29 cellular contexts compared by ENCODE assay signal in the genomic region with DNA sequence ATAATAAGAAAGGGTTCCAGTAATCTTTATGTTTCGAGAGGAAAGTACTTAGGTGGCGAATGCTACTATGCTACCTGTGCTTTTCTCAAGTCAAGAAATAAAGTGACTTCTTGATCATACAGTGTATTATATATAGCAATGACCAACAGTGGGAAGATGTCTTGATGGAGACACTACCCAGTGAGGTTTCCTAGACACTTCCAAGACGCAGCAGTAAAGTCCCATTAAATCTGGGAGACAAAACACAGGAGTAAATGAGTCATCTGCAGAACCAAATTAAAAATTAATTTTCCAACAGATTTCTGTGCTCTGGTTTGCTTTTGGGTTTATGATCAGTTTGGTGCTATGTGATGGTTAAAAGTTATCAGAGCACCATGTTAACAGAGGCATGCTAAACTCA.
"Had no signal": no experiment of that assay in that cellular context is flagged by ENCODE, and none has a peak within 500 bp of the region (broad histone marks: within the 10 kb centered on the region; RNA-seq: fewer than 3 reads in every experiment).

No MANE protein-coding gene starts in this region.

- H3K4me1 ChIP-seq: stomach, suprapubic skin, testis, thyroid gland, tibial artery, upper lobe of right lung, uterus, vagina had no signal

- DNase-seq: stimulated activated CD4-positive, alpha-beta T cell treated with anti-CD3 and anti-CD28 coated beads, Interleukin-2, amount 100 ng/mL, for 48 hours; stimulated activated CD4-positive, alpha-beta T cell treated with anti-CD3 and anti-CD28 coated beads, Interleukin-4, amount 100 ng/mL, for 1 hour; stimulated activated CD4-positive, alpha-beta T cell treated with anti-CD3 and anti-CD28 coated beads, Interleukin-4, amount 100 ng/mL, for 24 hours; stimulated activated CD4-positive, alpha-beta T cell treated with anti-CD3 and anti-CD28 coated beads, Interleukin-4, amount 100 ng/mL, for 4 hours; stimulated activated CD8-positive, alpha-beta memory T cell treated with anti-CD3 and anti-CD28 coated beads, Interleukin-4, amount 100 ng/mL, for 48 hours; stimulated activated naive B cell treated with anti-CD40 and anti-IgM and Interleukin-4, amounts not matched to agents 10 μg/mL and 1 μg/mL and 100 μg/mL, for 72 hours; stimulated activated naive CD4-positive, alpha-beta T cell; stimulated activated naive CD4-positive, alpha-beta T cell treated with Interleukin-2 at 50 U/mL for 16 hours; stimulated activated naive CD8-positive, alpha-beta T cell treated with anti-CD3 and anti-CD28 coated beads, Interleukin-15, amount 100 ng/mL, for 72 hours; stimulated activated naive CD8-positive, alpha-beta T cell treated with anti-CD3 and anti-CD28 coated beads, Interleukin-15, Interleukin-2, amounts not matched to agents 100 U/mL and 50 U/mL, for 24 hours; stomach; substantia nigra; testis; thyroid gland; tibial artery; transverse colon; trophoblast cell; upper lobe of left lung; upper lobe of right lung; uterus had no signal

- H3K27me3 Mint-ChIP-seq: stimulated activated memory B cell treated with anti-CD40 and anti-IgM and Interleukin-4, amounts not matched to agents 10 μg/mL and 1 μg/mL and 100 μg/mL, for 72 hours; stimulated activated naive B cell treated with anti-CD40 and anti-IgM and Interleukin-4, amounts not matched to agents 10 μg/mL and 1 μg/mL and 100 μg/mL, for 72 hours; stimulated activated naive CD8-positive, alpha-beta T cell treated with anti-CD3 and anti-CD28 coated beads, Interleukin-15, amount 100 ng/mL, for 72 hours; type B pancreatic cell had no signal

- FAIRE-seq: urothelium cell line had no signal

- H3K27me3 ChIP-seq: stomach, suprapubic skin, testis, thyroid gland, tibial artery, tibial nerve, transverse colon, upper lobe of left lung, upper lobe of right lung, uterus, vagina had no signal

- H3K9me3 ChIP-seq: stomach, suprapubic skin, testis, thoracic aorta, thyroid gland, tibial artery, tibial nerve, transverse colon, upper lobe of left lung, upper lobe of right lung, uterus, vagina had no signal

- H3K36me3 ChIP-seq: stomach, suprapubic skin, thoracic aorta, thyroid gland, tibial artery, tibial nerve, transverse colon, upper lobe of left lung, upper lobe of right lung, uterus, vagina had no signal

- H3K9me3 Mint-ChIP-seq: stimulated activated effector memory CD8-positive, alpha-beta T cell treated with anti-CD3 and anti-CD28 coated beads, Interleukin-12 subunit alpha, Interleukin-12 subunit beta, amount 100 ng/mL, for 72 hours; stimulated activated memory B cell treated with anti-CD40 and anti-IgM and Interleukin-4, amounts not matched to agents 10 μg/mL and 1 μg/mL and 100 μg/mL, for 72 hours; stimulated activated naive B cell treated with anti-CD40 and anti-IgM and Interleukin-4, amounts not matched to agents 10 μg/mL and 1 μg/mL and 100 μg/mL, for 72 hours; stimulated activated naive CD8-positive, alpha-beta T cell treated with anti-CD3 and anti-CD28 coated beads, Interleukin-15, amount 100 ng/mL, for 72 hours; stimulated activated naive CD8-positive, alpha-beta T cell treated with anti-CD3 and anti-CD28 coated beads, Interleukin-15, Interleukin-2, amounts not matched to agents 100 ng/mL and 50 ng/mL, for 24 hours; type B pancreatic cell had no signal

- H3K4me1 Mint-ChIP-seq: stimulated activated memory B cell treated with anti-CD40 and anti-IgM and Interleukin-4, amounts not matched to agents 10 μg/mL and 1 μg/mL and 100 μg/mL, for 72 hours; stimulated activated naive B cell treated with anti-CD40 and anti-IgM and Interleukin-4, amounts not matched to agents 10 μg/mL and 1 μg/mL and 100 μg/mL, for 72 hours had no signal

- H3K27ac ChIP-seq: stomach, suprapubic skin, testis, thoracic aorta, thyroid gland, tibial artery, tibial nerve, transverse colon, upper lobe of left lung, upper lobe of right lung, uterus, vagina had no signal

- H3K36me3 Mint-ChIP-seq: stimulated activated effector memory CD8-positive, alpha-beta T cell treated with anti-CD3 and anti-CD28 coated beads, Interleukin-12 subunit alpha, Interleukin-12 subunit beta, amount 100 ng/mL, for 72 hours; stimulated activated memory B cell treated with anti-CD40 and anti-IgM and Interleukin-4, amounts not matched to agents 10 μg/mL and 1 μg/mL and 100 μg/mL, for 72 hours; stimulated activated naive B cell treated with anti-CD40 and anti-IgM and Interleukin-4, amounts not matched to agents 10 μg/mL and 1 μg/mL and 100 μg/mL, for 72 hours; type B pancreatic cell had no signal

- H3K4me3 Mint-ChIP-seq: stimulated activated effector memory CD8-positive, alpha-beta T cell treated with anti-CD3 and anti-CD28 coated beads, Interleukin-12 subunit alpha, Interleukin-12 subunit beta, amount 100 ng/mL, for 72 hours; stimulated activated memory B cell treated with anti-CD40 and anti-IgM and Interleukin-4, amounts not matched to agents 10 μg/mL and 1 μg/mL and 100 μg/mL, for 72 hours; stimulated activated naive B cell treated with anti-CD40 and anti-IgM and Interleukin-4, amounts not matched to agents 10 μg/mL and 1 μg/mL and 100 μg/mL, for 72 hours; stimulated activated naive CD8-positive, alpha-beta T cell treated with anti-CD3 and anti-CD28 coated beads, Interleukin-15, amount 100 ng/mL, for 72 hours; stimulated activated naive CD8-positive, alpha-beta T cell treated with anti-CD3 and anti-CD28 coated beads, Interleukin-15, Interleukin-2, amounts not matched to agents 100 ng/mL and 50 ng/mL, for 24 hours; type B pancreatic cell had no signal

- H3K4me3 ChIP-seq: stomach, suprapubic skin, testis, thoracic aorta, thyroid gland, tibial artery, tibial nerve, transverse colon, upper lobe of left lung, upper lobe of right lung, uterus, vagina had no signal

- H3K27ac Mint-ChIP-seq: stimulated activated effector memory CD8-positive, alpha-beta T cell treated with anti-CD3 and anti-CD28 coated beads, Interleukin-12 subunit alpha, Interleukin-12 subunit beta, amount 100 ng/mL, for 72 hours; stimulated activated memory B cell treated with anti-CD40 and anti-IgM and Interleukin-4, amounts not matched to agents 10 μg/mL and 1 μg/mL and 100 μg/mL, for 72 hours; stimulated activated naive B cell treated with anti-CD40 and anti-IgM and Interleukin-4, amounts not matched to agents 10 μg/mL and 1 μg/mL and 100 μg/mL, for 72 hours; stimulated activated naive CD8-positive, alpha-beta T cell treated with anti-CD3 and anti-CD28 coated beads, Interleukin-15, amount 100 ng/mL, for 72 hours; stimulated activated naive CD8-positive, alpha-beta T cell treated with anti-CD3 and anti-CD28 coated beads, Interleukin-15, Interleukin-2, amounts not matched to agents 100 ng/mL and 50 ng/mL, for 24 hours; type B pancreatic cell had no signal

- ATAC-seq: stimulated activated effector memory CD8-positive, alpha-beta T cell treated with anti-CD3 and anti-CD28 coated beads, Interleukin-12 subunit alpha, Interleukin-12 subunit beta, amount 100 ng/mL, for 72 hours; stimulated activated memory B cell treated with anti-CD40 and anti-IgM and Interleukin-4, amounts not matched to agents 10 μg/mL and 1 μg/mL and 100 μg/mL, for 72 hours; stimulated activated naive B cell treated with anti-CD40 and anti-IgM and Interleukin-4, amounts not matched to agents 10 μg/mL and 1 μg/mL and 100 μg/mL, for 72 hours; stimulated activated naive CD8-positive, alpha-beta T cell treated with anti-CD3 and anti-CD28 coated beads, Interleukin-15, amount 100 ng/mL, for 72 hours; stimulated activated naive CD8-positive, alpha-beta T cell treated with anti-CD3 and anti-CD28 coated beads, Interleukin-15, Interleukin-2, amounts not matched to agents 100 U/mL and 50 U/mL, for 24 hours; upper lobe of right lung had no signal
